ENCODE assay signal across 17 cellular contexts in genomic region chr12:24255920-24256635, GRCh38.
DNase-seq lines count a peak whose midpoint lies in the region; ATAC-seq, FAIRE-seq and TF ChIP-seq lines count a peak whose summit lies in the region.
"Had no signal": no experiment of that assay in that cellular context is flagged by ENCODE, and none has a peak within 500 bp of the region (broad histone marks: within the 10 kb centered on the region; RNA-seq: fewer than 3 reads in every experiment).

No MANE protein-coding gene starts in this region.

- POLR2A ChIA-PET in HepG2 (lab: Yijun Ruan, JAX), result no interaction called here

- TF ChIP-seq POLR2A in right lobe of liver (IDR thresholded peaks at IDR 0.05), result no peak
- TF ChIP-seq POLR2A in HepG2 (IDR thresholded peaks at IDR 0.05; ENCODE audit: insufficient read depth in 1 of 2, low read depth in 2 of 2, low read length in 2 of 2), result no peak
- TF ChIP-seq POLR2A in adrenal gland (IDR thresholded peaks at IDR 0.05), result no peak
- TF ChIP-seq POLR2A in body of pancreas (IDR thresholded peaks at IDR 0.05), result no peak

- H3K27me3 Mint-ChIP-seq in neural crest cell (ENCODE audit: low read depth), result no peaks in the 10 kb centered on the region

- CTCF ChIA-PET in HepG2 (lab: Yijun Ruan, JAX; ENCODE audit: low intra/inter-chr PET ratio, low total read pairs), result no interaction called here

- ATAC-seq in right lobe of liver, result peak in 3 of 4 donors; percentile 46 to 69 (median 63)
- no peak for ATAC-seq in HepG2
- no peak for ATAC-seq in HG02840 (IDR thresholded peaks at IDR 0.05; ENCODE audit: low FRiP score, unreplicated experiment)
- no peak for ATAC-seq in body of pancreas
- ATAC-seq: GM12878, HCT116 had no signal

- no peaks in the 10 kb centered on the region for H3K36me3 ChIP-seq in right lobe of liver
- no peaks in the 10 kb centered on the region for H3K36me3 ChIP-seq in HepG2 (replicated peaks in 1 of 2; ENCODE audit: control insufficient read depth in 1 of 2, insufficient read depth in 2 of 2, low read length in 2 of 2)
- no peaks in the 10 kb centered on the region for H3K36me3 ChIP-seq in iPS-20b (ENCODE audit: insufficient read depth, low read depth, low read length)
- H3K36me3 ChIP-seq in adrenal gland (replicated peaks in 1 of 2), result no peaks in the 10 kb centered on the region
- H3K36me3 ChIP-seq in body of pancreas (replicated peaks in 1 of 2; ENCODE audit: insufficient read depth in 1 of 2, low read depth in 2 of 2), result no peaks in the 10 kb centered on the region
- H3K36me3 ChIP-seq: SJSA1 had no signal

- no peak overlapping the region for H3K4me2 ChIP-seq in HepG2 (ENCODE audit: low read depth, low read length)

- H3K4me3 ChIP-seq in right lobe of liver (no peak overlapping the region), HepG2 (replicated peaks in 1 of 3; ENCODE audit: insufficient read depth in 1 of 3, low read depth in 2 of 3, low read length in 3 of 3) (no peak overlapping the region), iPS-20b (ENCODE audit: low read length) (peak overlapping the region; percentile 17; the same call in 1 of the 2 replicates), adrenal gland (no peak overlapping the region), body of pancreas (no peak overlapping the region)
- H3K4me3 ChIP-seq: GM12878, SJSA1 had no signal

- in situ Hi-C loops in HepG2 (cut with HindIII; ENCODE audit: extremely low pct_ligation_motif_present, low pct_unique_long_range_greater_than_20kb), result no loop called here

- no peaks in the 10 kb centered on the region for H3K27me3 ChIP-seq in right lobe of liver
- H3K27me3 ChIP-seq in HepG2 (ENCODE audit: control insufficient read depth in 1 of 2, insufficient read depth in 2 of 2, low read length in 2 of 2), result peaks cover 0 to 5% of the 10 kb centered on the region in 2 experiments; a peak in 2 of 5 replicates
- H3K27me3 ChIP-seq in iPS-20b (ENCODE audit: insufficient read depth, low read length), result no peaks in the 10 kb centered on the region
- H3K27me3 ChIP-seq in adrenal gland, result no peaks in the 10 kb centered on the region
- H3K27me3 ChIP-seq in body of pancreas, result no peaks in the 10 kb centered on the region
- H3K27me3 ChIP-seq: SJSA1 had no signal

- H3K4me1 ChIP-seq in right lobe of liver, result peaks cover 0 to 6% (median 0%) of the 10 kb centered on the region in 4 donors
- H3K4me1 ChIP-seq in HepG2 (ENCODE audit: insufficient read depth, low read length), result no peaks in the 10 kb centered on the region
- peaks cover 39% of the 10 kb centered on the region for H3K4me1 ChIP-seq in iPS-20b (ENCODE audit: insufficient read depth, low read length)
- H3K4me1 ChIP-seq in adrenal gland (replicated peaks in 1 of 2), result no peaks in the 10 kb centered on the region
- H3K4me1 ChIP-seq in body of pancreas, result no peaks in the 10 kb centered on the region
- H3K4me1 ChIP-seq: SJSA1 had no signal

- DNase-seq in right lobe of liver, result no peak
- DNase-seq in HepG2 (ENCODE audit: low spot score), result no peak
- no peak for DNase-seq in neural crest cell (ENCODE audit: low read depth, low spot score)
- DNase-seq in activated naive CD4-positive, alpha-beta T cell (lab: John Stamatoyannopoulos, UW), result no peak
- no peak for DNase-seq in adrenal gland
- no peak for DNase-seq in body of pancreas
- DNase-seq: 8988T, IMR-90, NCI-H187 treated with DMSO at 0.1 percent for 48 hours, NCI-H2171, NCI-H526 had no signal

- peaks cover 7% of the 10 kb centered on the region for H3K36me3 Mint-ChIP-seq in neural crest cell (ENCODE audit: low read depth)
- H3K36me3 Mint-ChIP-seq: CD14-positive monocyte had no signal

- no peak for TF ChIP-seq RAD21 in HepG2 (CRISPR knock-in tag; IDR thresholded peaks at IDR 0.05)

- H3K9me3 Mint-ChIP-seq in neural crest cell, result peaks cover 4% of the 10 kb centered on the region

- TF ChIP-seq CTCF in right lobe of liver (IDR thresholded peaks at IDR 0.05) (no peak), HepG2 (CRISPR knock-in tag; IDR thresholded peaks at IDR 0.05) (no peak), neural crest cell (conservative IDR thresholded peaks at IDR 0.05) (no peak), adrenal gland (IDR thresholded peaks at IDR 0.05) (no peak), body of pancreas (IDR thresholded peaks at IDR 0.05) (no peak)

- no peak for FAIRE-seq in HepG2 (lab: Jason Lieb, UNC)
- FAIRE-seq: GM12878 had no signal

- peaks cover 45% of the 10 kb centered on the region for H3K4me1 Mint-ChIP-seq in neural crest cell
- H3K4me1 Mint-ChIP-seq: CD14-positive monocyte had no signal

- intact Hi-C loops in right lobe of liver (cut with DNase I), result no loop called here
- intact Hi-C loops in HepG2 (cut with micrococcal nuclease; ENCODE audit: unreplicated experiment), result no loop called here
- intact Hi-C loops in adrenal gland (cut with DNase I), result no loop called here
- intact Hi-C loops in body of pancreas (cut with DNase I), result no loop called here

- 52% methylated on average over 7 of the region's 7 CpGs for WGBS in right lobe of liver (ENCODE audit: insufficient coverage, low coverage, low lambda C conversion rate, missing lambda C conversion rate)
- WGBS in HepG2 (ENCODE audit: low lambda C conversion rate), result 25% methylated on average over 7 of the region's 7 CpGs
- 62 to 71% (median 65%) methylated on average over 7 of the region's 7 CpGs for WGBS in adrenal gland, 4 donors
- 19 to 28% methylated on average over 7 of the region's 7 CpGs for WGBS in body of pancreas, 2 donors

- H3K27ac Mint-ChIP-seq in neural crest cell (ENCODE audit: unreplicated experiment), result peak overlapping the region; percentile 63
- H3K27ac Mint-ChIP-seq: CD14-positive monocyte had no signal

- no peak overlapping the region for H2AFZ ChIP-seq in HepG2 (ENCODE audit: low read length)

- no TSS peak for BruUV-seq in HepG2 (replicated peaks; lab: Mats Ljungman, UMichigan)

- H3K9ac ChIP-seq in HepG2 (ENCODE audit: insufficient read depth, low read depth, low read length) (no peak overlapping the region), iPS-20b (ENCODE audit: low read depth, low read length) (no peak overlapping the region)

- H3K79me2 ChIP-seq in HepG2 (ENCODE audit: insufficient read depth, low read length), result no peaks in the 10 kb centered on the region

- no peak for TF ChIP-seq EP300 in HepG2 (IDR thresholded peaks at IDR 0.05; ENCODE audit: low read depth in 2 of 2, low read length in 2 of 2)
- no peak for TF ChIP-seq EP300 in HepG2 (CRISPR knock-in tag; IDR thresholded peaks at IDR 0.05; ENCODE audit: borderline replicate concordance)

- H3K4me3 Mint-ChIP-seq in neural crest cell, result peak overlapping the region; percentile 79
- H3K4me3 Mint-ChIP-seq: CD14-positive monocyte had no signal

- no peaks in the 10 kb centered on the region for H3K9me3 ChIP-seq in right lobe of liver
- H3K9me3 ChIP-seq in HepG2 (ENCODE audit: low read length), result no peaks in the 10 kb centered on the region
- H3K9me3 ChIP-seq in iPS-20b (ENCODE audit: insufficient read depth, low read depth, low read length), result no peaks in the 10 kb centered on the region
- no peaks in the 10 kb centered on the region for H3K9me3 ChIP-seq in adrenal gland (replicated peaks in 1 of 3)
- no peaks in the 10 kb centered on the region for H3K9me3 ChIP-seq in body of pancreas
- H3K9me3 ChIP-seq: SJSA1 had no signal

- no peaks in the 10 kb centered on the region for H4K20me1 ChIP-seq in HepG2 (ENCODE audit: insufficient read depth, low read length)

- no peak overlapping the region for H3K27ac ChIP-seq in right lobe of liver
- no peak overlapping the region for H3K27ac ChIP-seq in HepG2 (ENCODE audit: extremely low read length, insufficient read depth, low read length)
- H3K27ac ChIP-seq in iPS-20b (ENCODE audit: low read length), result no peak overlapping the region
- no peak overlapping the region for H3K27ac ChIP-seq in adrenal gland
- H3K27ac ChIP-seq in body of pancreas, result no peak overlapping the region
- H3K27ac ChIP-seq: SJSA1 had no signal

TF ChIP-seq in HepG2, 621 proteins besides CTCF, POLR2A, EP300 and RAD21:
- no peak for TF ChIP-seq ZNF773 (CRISPR knock-in tag; IDR thresholded peaks at IDR 0.05; ENCODE audit: borderline replicate concordance)
- TF ChIP-seq ZBTB2 (CRISPR knock-in tag; IDR thresholded peaks at IDR 0.05; ENCODE audit: low read depth), result no peak
- no peak for TF ChIP-seq TERF1 (CRISPR knock-in tag; IDR thresholded peaks at IDR 0.05)
- no peak for TF ChIP-seq RXRA (CRISPR knock-in tag; IDR thresholded peaks at IDR 0.05)
- TF ChIP-seq HNRNPL (IDR thresholded peaks at IDR 0.05; ENCODE audit: low read depth, low read length), result no peak
- TF ChIP-seq ZNF746 (CRISPR knock-in tag; IDR thresholded peaks at IDR 0.05), result no peak
- TF ChIP-seq HHEX (CRISPR knock-in tag; IDR thresholded peaks at IDR 0.05), result no peak
- TF ChIP-seq ZNF605 (CRISPR knock-in tag; IDR thresholded peaks at IDR 0.05), result no peak
- TF ChIP-seq SP4 (CRISPR knock-in tag; IDR thresholded peaks at IDR 0.05), result no peak
- no peak for TF ChIP-seq TBX3 (IDR thresholded peaks at IDR 0.05; ENCODE audit: borderline replicate concordance)
- TF ChIP-seq ZNF160 (CRISPR knock-in tag; IDR thresholded peaks at IDR 0.05), result no peak
- no peak for TF ChIP-seq ZNF101 (CRISPR knock-in tag; IDR thresholded peaks at IDR 0.05; ENCODE audit: borderline replicate concordance, low read depth)
- TF ChIP-seq ZNF883 (CRISPR knock-in tag; IDR thresholded peaks at IDR 0.05; ENCODE audit: not compliant biosample characterization), result no peak
- no peak for TF ChIP-seq KAT8 (CRISPR knock-in tag; IDR thresholded peaks at IDR 0.05)

Comparison
In these comparisons a context has a peak if more than half of its experiments do, and no peak if none do; other contexts are left out.
1. ATAC-seq: peak in right lobe of liver (3 of 4); none in HepG2 (single experiment), HG02840 (single experiment) and body of pancreas (single experiment).